In the genomic region with DNA sequence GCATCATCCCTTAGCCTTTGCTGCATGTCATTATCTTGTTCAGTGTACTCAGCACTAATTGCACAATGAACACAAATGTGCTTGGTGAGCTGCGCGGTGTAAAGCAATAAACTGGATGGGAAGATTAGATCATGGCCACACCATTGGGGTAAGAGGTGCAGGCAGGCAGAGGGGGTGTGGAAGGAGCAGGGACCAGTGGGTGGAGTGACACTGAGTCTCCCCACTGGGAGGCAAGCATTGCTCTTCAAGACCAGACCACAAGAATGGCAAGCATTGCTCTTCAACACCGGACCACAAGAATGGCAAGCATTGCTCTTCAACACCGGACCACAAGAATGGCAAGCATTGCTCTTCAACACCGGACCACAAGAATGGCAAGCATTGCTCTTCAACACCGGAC, we compare ENCODE assay signal across 1 cellular context. TPM values are rescaled to one million over a fixed set of nuclear protein-coding genes. Genes with fewer than 3 reads are reported as not detected.
"Had no signal": no experiment of that assay in that cellular context is flagged by ENCODE, and none has a peak within 500 bp of the region (broad histone marks: within the 10 kb centered on the region; RNA-seq: fewer than 3 reads in every experiment).

No MANE protein-coding gene starts in this region.

RNA-seq across cellular contexts. Expression of gene NTM, which starts 28.5 kb away (rescaled TPM):
- total RNA-seq: natural killer cell had no signal
